ENCODE assay signal across 8 cellular contexts in the genomic region with DNA sequence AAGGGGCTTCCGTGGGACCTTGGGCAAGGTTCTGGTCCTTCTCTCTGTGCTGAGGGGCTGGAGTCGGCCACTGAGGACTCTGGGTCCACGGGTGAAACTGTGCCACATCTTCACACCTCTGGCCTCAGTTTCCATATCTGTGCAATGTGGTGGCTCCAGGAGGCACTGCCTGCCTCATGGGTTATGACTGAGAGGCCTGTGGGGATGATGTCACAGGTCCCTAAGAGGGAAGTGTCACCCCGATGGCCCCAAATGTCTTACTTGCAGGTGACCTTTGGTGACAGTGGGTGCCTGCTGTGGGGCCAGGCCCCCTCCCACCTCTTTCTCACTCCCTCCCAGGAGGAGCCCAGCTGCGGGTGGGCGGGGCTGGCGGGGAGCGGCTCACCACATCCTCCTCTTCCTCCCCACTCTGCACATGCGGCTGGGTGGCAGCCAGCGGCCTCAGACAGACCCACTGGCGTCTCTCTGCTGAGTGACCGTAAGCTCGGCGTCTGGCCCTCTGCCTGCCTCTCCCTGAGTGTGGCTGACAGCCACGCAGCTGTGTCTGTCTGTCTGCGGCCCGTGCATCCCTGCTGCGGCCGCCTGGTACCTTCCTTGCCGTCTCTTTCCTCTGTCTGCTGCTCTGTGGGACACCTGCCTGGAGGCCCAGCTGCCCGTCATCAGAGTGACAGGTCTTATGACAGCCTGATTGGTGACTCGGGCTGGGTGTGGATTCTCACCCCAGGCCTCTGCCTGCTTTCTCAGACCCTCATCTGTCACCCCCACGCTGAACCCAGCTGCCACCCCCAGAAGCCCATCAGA. TPM values are rescaled to one million over a fixed set of nuclear protein-coding genes. Genes with fewer than 3 reads are reported as not detected.
DNase-seq lines count a peak whose midpoint lies in the region; ATAC-seq and TF ChIP-seq lines count a peak whose summit lies in the region.

A gene (plus strand): TSS at position 407 of the 801 bp plus-strand sequence. CDS start 27,898 bp downstream, outside the sequence.

- H3K56ac ChIP-seq in H9 (ENCODE audit: insufficient read length, low read depth, low read length), result no peak within 1 kb of the TSS

- H3K36me3 ChIP-seq in ascending aorta (no peaks in the 10 kb centered on the region), mesenchymal stem cell (ENCODE audit: control insufficient read depth in 1 of 2, insufficient read depth in 2 of 2, low read depth in 1 of 2, low read length in 2 of 2) (no peaks in the 10 kb centered on the region)

- peaks cover 2 to 4% of the 10 kb centered on the region in 2 donors for H3K9me3 Mint-ChIP-seq in stimulated activated naive B cell treated with anti-CD40 and anti-IgM and Interleukin-4, amounts not matched to agents 10 μg/mL and 1 μg/mL and 100 μg/mL, for 72 hours
- H3K9me3 Mint-ChIP-seq in H9, result no peaks in the 10 kb centered on the region; a peak in 1 of 5 replicates

- no peak within 1 kb of the TSS for H2BK20ac ChIP-seq in H9 (ENCODE audit: low read depth, low read length, poor library complexity, severe bottlenecking)

- H3K79me2 ChIP-seq in H9 (ENCODE audit: insufficient read depth, low read length), result no peaks in the 10 kb centered on the region

- H3K27me3 ChIP-seq in HL-60 (ENCODE audit: insufficient read depth, poor library complexity, severe bottlenecking) (no peaks in the 10 kb centered on the region), ascending aorta (no peaks in the 10 kb centered on the region), mesenchymal stem cell (ENCODE audit: control insufficient read depth in 1 of 2, insufficient read depth in 1 of 2, low read length in 2 of 2) (peaks cover 12 to 27% of the 10 kb centered on the region in 2 experiments), H9 (ENCODE audit: insufficient read depth, low read length) (no peaks in the 10 kb centered on the region)

- no peak within 1 kb of the TSS for H3T11ph ChIP-seq in H9 (ENCODE audit: low read length)

- H3K79me1 ChIP-seq in mesenchymal stem cell (replicated peaks; ENCODE audit: low read length, poor library complexity, severe bottlenecking), result no peaks in the 10 kb centered on the region
- no peaks in the 10 kb centered on the region for H3K79me1 ChIP-seq in H9 (ENCODE audit: insufficient read depth, low read depth, low read length, poor library complexity, severe bottlenecking)

- no peak within 1 kb of the TSS for H2BK15ac ChIP-seq in mesenchymal stem cell (ENCODE audit: low read depth, poor library complexity, severe bottlenecking)
- H2BK15ac ChIP-seq in H9 (ENCODE audit: low read depth, low read length), result no peak within 1 kb of the TSS

- WGBS in mesenchymal stem cell, result 54% methylated on average over 23 of the region's 23 CpGs
- no CpG with 5 or more reads among the region's 23 CpGs for WGBS in H9 (ENCODE audit: extremely low coverage, insufficient read length, low lambda C conversion rate)

- intact Hi-C loops in ascending aorta (cut with DNase I), result no loop called here

- H4K8ac ChIP-seq in mesenchymal stem cell (ENCODE audit: low read length), result no peak within 1 kb of the TSS
- H4K8ac ChIP-seq in H9 (replicated peaks; ENCODE audit: insufficient read length, low read depth, low read length), result no peak within 1 kb of the TSS

- no peaks in the 10 kb centered on the region for H4K20me1 ChIP-seq in H9 (ENCODE audit: control insufficient read depth, insufficient read depth, insufficient read length)

- H2AK5ac ChIP-seq in mesenchymal stem cell (ENCODE audit: low read length, severe bottlenecking), result no peak within 1 kb of the TSS
- no peak within 1 kb of the TSS for H2AK5ac ChIP-seq in H9 (ENCODE audit: insufficient read length, low read length)

- H2AFZ ChIP-seq in mesenchymal stem cell (ENCODE audit: low read depth, low read length), result no peak within 1 kb of the TSS
- no peak within 1 kb of the TSS for H2AFZ ChIP-seq in H9 (ENCODE audit: low read length)

- H3K4me2 ChIP-seq in mesenchymal stem cell (ENCODE audit: low read length, poor library complexity, severe bottlenecking) (no peak within 1 kb of the TSS), H9 (ENCODE audit: insufficient read depth, insufficient read length, low read length) (no peak within 1 kb of the TSS)

- H3K18ac ChIP-seq in mesenchymal stem cell (ENCODE audit: low read depth in 1 of 2, low read length in 2 of 2), result no peak within 1 kb of the TSS
- no peak within 1 kb of the TSS for H3K18ac ChIP-seq in H9 (ENCODE audit: insufficient read length, low read depth, low read length)

- H3K9ac ChIP-seq in mesenchymal stem cell (ENCODE audit: low read length) (peak within 1 kb of the TSS; percentile 66), H9 (ENCODE audit: extremely low read depth, insufficient read length, low read length) (no peak within 1 kb of the TSS)

- H3K4me1 Mint-ChIP-seq in stimulated activated naive B cell treated with anti-CD40 and anti-IgM and Interleukin-4, amounts not matched to agents 10 μg/mL and 1 μg/mL and 100 μg/mL, for 72 hours, result peaks cover 49 to 81% of the 10 kb centered on the region in 2 donors
- peaks cover 14 to 19% of the 10 kb centered on the region in 2 experiments for H3K4me1 Mint-ChIP-seq in H9

- H3K36me3 Mint-ChIP-seq in stimulated activated naive B cell treated with anti-CD40 and anti-IgM and Interleukin-4, amounts not matched to agents 10 μg/mL and 1 μg/mL and 100 μg/mL, for 72 hours, result peaks cover 43 to 54% of the 10 kb centered on the region in 2 donors
- no peaks in the 10 kb centered on the region; a peak in 1 of 7 replicates for H3K36me3 Mint-ChIP-seq in H9 (ENCODE audit: insufficient read depth in 1 of 3, low read depth in 3 of 3)

- no peak within 1 kb of the TSS for H3K4me3 ChIP-seq in HL-60 (replicated peaks; ENCODE audit: insufficient read depth, low read length)
- H3K4me3 ChIP-seq in ascending aorta, result peak within 1 kb of the TSS in 1 of 2 donors; percentile 44
- H3K4me3 ChIP-seq in mesenchymal stem cell (ENCODE audit: insufficient read depth in 1 of 2, low read depth in 1 of 2, low read length in 2 of 2), result peak within 1 kb of the TSS in 1 of 2 experiments; percentile 51

- H4K5ac ChIP-seq in H9 (ENCODE audit: insufficient read length, low read depth, low read length), result no peak within 1 kb of the TSS

- H3K23ac ChIP-seq in mesenchymal stem cell (ENCODE audit: low read length in 2 of 2) (no peak within 1 kb of the TSS), H9 (ENCODE audit: insufficient read length, low read depth, low read length) (no peak within 1 kb of the TSS)

- H3K9me3 ChIP-seq in ascending aorta, result no peaks in the 10 kb centered on the region
- no peaks in the 10 kb centered on the region for H3K9me3 ChIP-seq in mesenchymal stem cell (ENCODE audit: control insufficient read depth, low read length)
- H3K9me3 ChIP-seq in H9 (ENCODE audit: control insufficient read depth, low read depth, low read length), result no peaks in the 10 kb centered on the region

- H2BK12ac ChIP-seq in mesenchymal stem cell (ENCODE audit: low read length in 2 of 2) (no peak within 1 kb of the TSS), H9 (ENCODE audit: insufficient read length, low read depth, low read length) (no peak within 1 kb of the TSS)

- H3K23me2 ChIP-seq in H9 (ENCODE audit: insufficient read length, low read depth, low read length, poor library complexity, severe bottlenecking), result no peaks in the 10 kb centered on the region

- H2BK5ac ChIP-seq in mesenchymal stem cell (ENCODE audit: low read depth, low read length, poor library complexity, severe bottlenecking), result no peak within 1 kb of the TSS
- H2BK5ac ChIP-seq in H9 (ENCODE audit: insufficient read length, low read length), result no peak within 1 kb of the TSS

- ATAC-seq in GM21381 (IDR thresholded peaks at IDR 0.05; ENCODE audit: unreplicated experiment), result peak; percentile 56
- peak; percentile 59 to 70 for ATAC-seq in stimulated activated naive B cell treated with anti-CD40 and anti-IgM and Interleukin-4, amounts not matched to agents 10 μg/mL and 1 μg/mL and 100 μg/mL, for 72 hours (replicated peaks)

- TF ChIP-seq CTCF in HL-60 (IDR thresholded peaks at IDR 0.05; ENCODE audit: insufficient read depth, low read length) (no peak), ascending aorta (IDR thresholded peaks at IDR 0.05) (no peak), H9 (conservative IDR thresholded peaks at IDR 0.05) (no peak)

- H3K27ac ChIP-seq in HL-60 (replicated peaks) (peak within 1 kb of the TSS; percentile 30; the same call in 1 of the 2 replicates), ascending aorta (no peak within 1 kb of the TSS), mesenchymal stem cell (ENCODE audit: low read length, poor library complexity, severe bottlenecking) (no peak within 1 kb of the TSS), H9 (ENCODE audit: insufficient read length, low read depth, low read length) (no peak within 1 kb of the TSS)

- H3K27me3 Mint-ChIP-seq in stimulated activated naive B cell treated with anti-CD40 and anti-IgM and Interleukin-4, amounts not matched to agents 10 μg/mL and 1 μg/mL and 100 μg/mL, for 72 hours, result no peaks in the 10 kb centered on the region
- peaks cover 1% of the 10 kb centered on the region; the same call in 1 of the 2 replicates for H3K27me3 Mint-ChIP-seq in H9 (ENCODE audit: low read depth)

- H4K91ac ChIP-seq in mesenchymal stem cell (ENCODE audit: low read length) (no peak within 1 kb of the TSS), H9 (ENCODE audit: insufficient read length, low read depth, low read length) (no peak within 1 kb of the TSS)

- H3K4me1 ChIP-seq in ascending aorta, result peaks cover 0 to 6% of the 10 kb centered on the region in 2 donors
- H3K4me1 ChIP-seq in mesenchymal stem cell (ENCODE audit: control insufficient read depth, insufficient read depth, low read depth, low read length), result peaks cover 8% of the 10 kb centered on the region
- H3K4me1 ChIP-seq in H9 (ENCODE audit: insufficient read depth, low read length), result no peaks in the 10 kb centered on the region

- peak within 1 kb of the TSS in 1 of 2 experiments; percentile 20 for H3K14ac ChIP-seq in mesenchymal stem cell (ENCODE audit: low read length in 2 of 2)
- no peak within 1 kb of the TSS for H3K14ac ChIP-seq in H9 (ENCODE audit: insufficient read depth, low read length)

- H3K4me3 Mint-ChIP-seq in stimulated activated naive B cell treated with anti-CD40 and anti-IgM and Interleukin-4, amounts not matched to agents 10 μg/mL and 1 μg/mL and 100 μg/mL, for 72 hours, result peak within 1 kb of the TSS; percentile 97 to 99
- no peak within 1 kb of the TSS for H3K4me3 Mint-ChIP-seq in H9

- H2BK120ac ChIP-seq in mesenchymal stem cell (ENCODE audit: low read depth, low read length), result no peak within 1 kb of the TSS
- H2BK120ac ChIP-seq in H9 (ENCODE audit: low read depth, low read length, poor library complexity, severe bottlenecking), result no peak within 1 kb of the TSS

- H3K27ac Mint-ChIP-seq in stimulated activated naive B cell treated with anti-CD40 and anti-IgM and Interleukin-4, amounts not matched to agents 10 μg/mL and 1 μg/mL and 100 μg/mL, for 72 hours, result peak within 1 kb of the TSS; percentile 100
- no peak within 1 kb of the TSS for H3K27ac Mint-ChIP-seq in H9

- H3K4ac ChIP-seq in mesenchymal stem cell (ENCODE audit: low read depth in 1 of 2, low read length in 2 of 2) (no peak within 1 kb of the TSS), H9 (ENCODE audit: low read depth, low read length) (no peak within 1 kb of the TSS)

- DNase-seq in DMS 273 treated with DMSO at 0.1 percent for 48 hours (lab: John Stamatoyannopoulos, UW) (peak; percentile 20), HL-60 (ENCODE audit: low read depth in 1 of 2, low spot score in 1 of 2) (peak; percentile 84 to 88), T-helper 22 cell (ENCODE audit: low read depth) (peak; percentile 86), ascending aorta (ENCODE audit: low spot score in 2 of 2) (peak; percentile 40 to 70), mesenchymal stem cell (no peak), H9 (no peak)
- peak; percentile 92 for DNase-seq in stimulated activated naive B cell treated with anti-CD40 and anti-IgM and Interleukin-4, amounts not matched to agents 10 μg/mL and 1 μg/mL and 100 μg/mL, for 72 hours

RNA-seq across cellular contexts. Expression of the gene that starts here (rescaled TPM):
- total RNA-seq in ascending aorta (0.21 TPM), H9 (2021) (0.07 and 0.11 TPM in 2 replicates)
- polyA plus RNA-seq in mesenchymal stem cell (2013, experiment 1 of 2), result 1.6 TPM
- polyA plus RNA-seq in mesenchymal stem cell (2013, experiment 2 of 2), result 1.6 TPM

Comparison
In these comparisons a context has a peak if more than half of its experiments do, and no peak if none do; other contexts are left out.
1. Peak in DNase-seq in ascending aorta; RNA of the gene not detected or under 1 TPM.
2. DNase-seq: peak in DMS 273 treated with DMSO at 0.1 percent for 48 hours (single experiment), HL-60 (2 of 2), T-helper 22 cell (single experiment) and stimulated activated naive B cell treated with anti-CD40 and anti-IgM and Interleukin-4, amounts not matched to agents 10 μg/mL and 1 μg/mL and 100 μg/mL, for 72 hours (single experiment); none in mesenchymal stem cell (single experiment) and H9 (single experiment).
3. H3K4me3 Mint-ChIP-seq: peak in stimulated activated naive B cell treated with anti-CD40 and anti-IgM and Interleukin-4, amounts not matched to agents 10 μg/mL and 1 μg/mL and 100 μg/mL, for 72 hours (2 of 2); none in H9 (0 of 2).